In the genomic region with DNA sequence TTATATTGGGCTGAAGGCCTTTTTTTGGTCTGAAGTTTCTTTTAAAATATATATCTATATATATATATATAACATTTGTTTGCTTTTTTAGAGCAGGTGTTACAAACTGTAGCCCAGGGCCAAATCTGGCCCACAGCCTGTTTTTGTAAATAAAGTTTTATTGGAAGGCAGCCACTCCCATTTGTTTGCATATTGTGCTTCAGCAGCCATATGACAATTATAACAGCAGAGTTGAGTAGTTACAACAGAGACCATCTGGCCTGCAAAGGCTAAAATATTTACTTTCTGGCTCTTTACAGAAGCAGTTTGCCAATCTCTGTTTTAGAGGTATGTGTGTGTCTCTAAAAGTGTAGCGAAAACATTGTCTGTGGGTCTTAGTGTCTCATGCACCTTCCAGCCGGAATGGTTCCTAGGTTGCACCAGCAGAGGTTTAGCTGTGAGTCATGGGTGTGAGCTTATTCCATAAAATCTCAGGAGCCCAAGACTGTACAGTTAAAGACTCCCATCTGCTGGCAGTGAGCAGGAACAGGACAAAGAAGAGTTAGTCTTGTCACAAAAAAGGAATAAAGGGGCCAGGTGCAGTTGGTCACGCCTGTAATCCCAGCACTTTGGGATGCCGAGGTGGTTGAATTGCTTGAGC, we compare ENCODE assay signal across 10 cellular contexts. TPM values are rescaled to one million over a fixed set of nuclear protein-coding genes. Genes with fewer than 3 reads are reported as not detected.
DNase-seq lines count a peak whose midpoint lies in the region; ATAC-seq and TF ChIP-seq lines count a peak whose summit lies in the region.
"Had no signal": no experiment of that assay in that cellular context is flagged by ENCODE, and none has a peak within 500 bp of the region (broad histone marks: within the 10 kb centered on the region; RNA-seq: fewer than 3 reads in every experiment).

No MANE protein-coding gene starts in this region.

- H3K4me3 ChIP-seq in WI38 (ENCODE audit: low read depth, low read length), result no peak overlapping the region
- H3K4me3 ChIP-seq in CD4-positive, alpha-beta memory T cell (ENCODE audit: low read length in 2 of 2), result no peak overlapping the region
- H3K4me3 ChIP-seq: GM12878 had no signal

- CTCF ChIA-PET in CD4-positive, alpha-beta memory T cell (lab: Charles Lee; ENCODE audit: partially characterized antibody), result interaction anchor here (1.0 kb wide), 1 partner anchor 9 kb away, joined by 3 read pairs; no protein-coding TSS in a partner anchor

- ATAC-seq in GM19463 (IDR thresholded peaks at IDR 0.05; ENCODE audit: unreplicated experiment), result no peak
- ATAC-seq: GM12878 had no signal

- no peaks in the 10 kb centered on the region for H3K4me1 Mint-ChIP-seq in CD4-positive, alpha-beta memory T cell
- H3K4me1 Mint-ChIP-seq: nephron progenitor cell had no signal

- no peak overlapping the region for H3K4me3 Mint-ChIP-seq in CD4-positive, alpha-beta memory T cell
- H3K4me3 Mint-ChIP-seq: nephron progenitor cell had no signal

- peaks cover 51 to 56% of the 10 kb centered on the region in 2 donors for H3K36me3 Mint-ChIP-seq in CD4-positive, alpha-beta memory T cell

- H3K27me3 Mint-ChIP-seq in CD4-positive, alpha-beta memory T cell, result no peaks in the 10 kb centered on the region

- H3K27ac Mint-ChIP-seq in CD4-positive, alpha-beta memory T cell, result no peak overlapping the region
- H3K27ac Mint-ChIP-seq: nephron progenitor cell had no signal

- H3K9me3 Mint-ChIP-seq in CD4-positive, alpha-beta memory T cell, result no peaks in the 10 kb centered on the region
- H3K9me3 Mint-ChIP-seq: nephron progenitor cell had no signal

- POLR2A ChIA-PET in CD4-positive, alpha-beta memory T cell (lab: Charles Lee; ENCODE audit: partially characterized antibody), result no interaction called here

- no peak overlapping the region for H3K27ac ChIP-seq in CD4-positive, alpha-beta memory T cell (ENCODE audit: low read depth, low read length)

- DNase-seq in DMS 273 (lab: John Stamatoyannopoulos, UW; ENCODE audit: unreplicated experiment) (peak; percentile 77), NCI-H1694 (lab: John Stamatoyannopoulos, UW) (peak; percentile 52), kidney glomerular epithelial cell (lab: John Stamatoyannopoulos, UW) (peak; percentile 17), superior temporal gyrus (ENCODE audit: extremely low spot score) (no peak), Kasumi-1 (lab: John Stamatoyannopoulos, UW) (no peak)
- DNase-seq in CD4-positive, alpha-beta memory T cell, result no peak
- DNase-seq: nephron progenitor cell had no signal

- no peaks in the 10 kb centered on the region for H3K4me1 ChIP-seq in CD4-positive, alpha-beta memory T cell (ENCODE audit: insufficient read depth, low read length)

- peak; percentile 32 for TF ChIP-seq CTCF in WI38 (IDR thresholded peaks at IDR 0.05; ENCODE audit: low read depth, low read length)

- no peaks in the 10 kb centered on the region for H3K27me3 ChIP-seq in CD4-positive, alpha-beta memory T cell (ENCODE audit: insufficient read depth, low read length)

- intact Hi-C loops in CD4-positive, alpha-beta memory T cell (cut with micrococcal nuclease), result no loop called here

- H3K9me3 ChIP-seq in CD4-positive, alpha-beta memory T cell (ENCODE audit: control insufficient read depth in 1 of 2, low read length in 2 of 2), result no peaks in the 10 kb centered on the region

- H3K36me3 ChIP-seq in CD4-positive, alpha-beta memory T cell (ENCODE audit: insufficient read depth, low read length), result peaks cover 35% of the 10 kb centered on the region

RNA-seq across cellular contexts. Expression of a gene that starts 23.8 kb away (rescaled TPM):
- total RNA-seq in CD4-positive, alpha-beta memory T cell, result 10 to 100 TPM; 37.0 to 37.9 TPM
- polyA plus RNA-seq in CD4-positive, alpha-beta memory T cell, result 10 to 100 TPM; 46.9 to 52.3 TPM

Comparison
In these comparisons a context has a peak if more than half of its experiments do, and no peak if none do; other contexts are left out.
1. DNase-seq: peak in DMS 273 (single experiment), NCI-H1694 (single experiment) and kidney glomerular epithelial cell (single experiment); none in superior temporal gyrus (single experiment), Kasumi-1 (0 of 2) and CD4-positive, alpha-beta memory T cell (0 of 5).